In genomic region chr14:102278631-102278935, GRCh38 we compare ENCODE assay signal across 2 cellular contexts.
TF ChIP-seq lines count a peak whose summit lies in the region.

No MANE protein-coding gene starts in this region.

TF ChIP-seq in A549, 52 proteins besides CTCF, POLR2A, EP300 and RAD21:
- no peak for TF ChIP-seq POLR2AphosphoS2 (conservative IDR thresholded peaks at IDR 0.05; ENCODE audit: low read length)
- TF ChIP-seq BCL3 (IDR thresholded peaks at IDR 0.05) = no peak
- no peak for TF ChIP-seq JUN (IDR thresholded peaks at IDR 0.05)
- TF ChIP-seq SREBF2 (IDR thresholded peaks at IDR 0.05) = no peak
- no peak for TF ChIP-seq MAZ (IDR thresholded peaks at IDR 0.05; ENCODE audit: borderline replicate concordance, low read depth, low read length)
- TF ChIP-seq HEYL (CRISPR knock-in tag; IDR thresholded peaks at IDR 0.05) = no peak
TF ChIP-seq in A549: peak in this region for 0.

TF ChIP-seq in HCT116, 20 proteins besides CTCF, POLR2A, EP300 and RAD21:
- no peak for TF ChIP-seq POLR2AphosphoS5 (IDR thresholded peaks at IDR 0.05; ENCODE audit: low read depth, low read length)
- no peak for TF ChIP-seq JUND (IDR thresholded peaks at IDR 0.05)
- no peak for TF ChIP-seq EZH2 (IDR thresholded peaks at IDR 0.05)
- TF ChIP-seq TCF7L2 (IDR thresholded peaks at IDR 0.05; ENCODE audit: borderline replicate concordance, extremely low read depth, insufficient read depth, insufficient read length) = no peak
- TF ChIP-seq EGR1 (IDR thresholded peaks at IDR 0.05; ENCODE audit: low read depth) = no peak
- no peak for TF ChIP-seq ELF1 (IDR thresholded peaks at IDR 0.05; ENCODE audit: borderline replicate concordance, low read depth)
- TF ChIP-seq ZNF274 (IDR thresholded peaks at IDR 0.05; ENCODE audit: low read depth, low read length) = no peak
- TF ChIP-seq ZBTB33 (IDR thresholded peaks at IDR 0.05; ENCODE audit: extremely low read depth, insufficient replicate concordance, low read length) = no peak
- no peak for TF ChIP-seq EZH2phosphoT487 (IDR thresholded peaks at IDR 0.05; ENCODE audit: borderline replicate concordance)
- no peak for TF ChIP-seq YY1 (IDR thresholded peaks at IDR 0.05; ENCODE audit: extremely low read depth, insufficient replicate concordance, low read depth, low read length)
